ENCODE assay signal across 8 cellular contexts in the genomic region with DNA sequence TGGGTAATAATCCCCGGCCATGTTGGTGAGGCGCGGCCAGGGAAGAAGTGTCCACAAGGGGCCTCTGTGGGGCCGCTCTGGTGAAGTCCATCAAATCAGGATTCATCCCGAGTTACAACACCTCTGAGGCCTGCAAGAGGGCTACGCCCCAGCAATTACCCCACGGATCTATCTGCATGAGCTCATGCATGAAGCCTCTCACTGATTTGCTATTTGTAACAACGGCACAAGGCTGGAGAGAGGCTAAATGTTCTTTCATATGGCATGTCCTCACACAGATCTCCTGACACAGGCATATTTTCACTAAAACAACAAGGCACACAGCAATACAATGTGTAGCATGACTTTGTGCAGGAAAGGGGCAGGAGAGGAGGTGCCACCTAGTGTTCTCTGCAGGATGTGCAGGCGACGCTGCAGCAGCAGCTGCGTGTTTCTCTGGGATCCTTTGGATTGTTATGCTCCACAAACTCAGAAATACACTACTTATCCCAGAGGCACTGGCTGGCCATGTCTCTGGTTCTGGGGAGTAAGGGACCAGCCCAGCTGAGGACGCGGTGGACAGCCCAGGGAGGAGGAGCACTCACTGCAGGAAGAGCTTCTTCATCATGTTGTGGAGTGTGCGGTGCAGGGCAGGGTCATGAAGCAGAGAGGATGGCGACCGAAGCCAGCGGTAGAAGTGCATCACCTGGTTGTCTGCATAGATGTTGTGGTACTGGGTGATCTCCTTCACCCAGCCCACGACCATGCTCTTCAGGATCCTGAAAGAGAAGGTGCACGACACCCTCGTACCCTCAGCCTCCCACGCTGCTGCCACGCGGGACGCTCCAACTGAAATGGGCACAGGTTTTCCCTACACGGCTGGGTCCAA. TPM values are rescaled to one million over a fixed set of nuclear protein-coding genes. Genes with fewer than 3 reads are reported as not detected.
DNase-seq lines count a peak whose midpoint lies in the region; ATAC-seq and TF ChIP-seq lines count a peak whose summit lies in the region.

No MANE protein-coding gene starts in this region.

- no peaks in the 10 kb centered on the region for H3K27me3 Mint-ChIP-seq in effector memory CD8-positive, alpha-beta T cell

- H3K27ac ChIP-seq in suprapubic skin = no peak overlapping the region

- H3K27ac Mint-ChIP-seq in effector memory CD8-positive, alpha-beta T cell = no peak overlapping the region

- 74% methylated on average over 22 of the region's 25 CpGs for WGBS in suprapubic skin

- peak in 1 of 2 donors; percentile 58 for TF ChIP-seq CTCF in suprapubic skin (IDR thresholded peaks at IDR 0.05)

- TF ChIP-seq EP300 in suprapubic skin (IDR thresholded peaks at IDR 0.05) = no peak

- DNase-seq in NCI-H2196 (lab: John Stamatoyannopoulos, UW; ENCODE audit: unreplicated experiment) (peak; percentile 49), NCI-H2196 treated with DMSO at 0.1 percent for 48 hours (lab: John Stamatoyannopoulos, UW; ENCODE audit: unreplicated experiment) (no peak), NCI-H1694 treated with DMSO at 0.1 percent for 48 hours (lab: John Stamatoyannopoulos, UW) (peak; percentile 18), cerebellar cortex (ENCODE audit: low spot score) (peak; percentile 39), lung microvascular endothelial cell (ENCODE audit: low read depth in 2 of 2) (peak; percentile 58 to 83), suprapubic skin (ENCODE audit: low spot score in 2 of 2) (no peak)
- DNase-seq in effector memory CD8-positive, alpha-beta T cell = no peak
- no peak for DNase-seq in activated CD8-positive, alpha-beta memory T cell treated with anti-CD3 and anti-CD28 coated beads, Interleukin-2, amount 50 U/mL, for 4 hours

- no peaks in the 10 kb centered on the region for H3K9me3 Mint-ChIP-seq in effector memory CD8-positive, alpha-beta T cell

- ATAC-seq in effector memory CD8-positive, alpha-beta T cell (replicated peaks) = no peak

- no peak for TF ChIP-seq POLR2A in suprapubic skin (IDR thresholded peaks at IDR 0.05)

- H3K4me1 Mint-ChIP-seq in effector memory CD8-positive, alpha-beta T cell (ENCODE audit: low read depth in 2 of 2) = peaks cover 2 to 8% of the 10 kb centered on the region in 2 donors

- H3K4me1 ChIP-seq in suprapubic skin = peaks cover 2% of the 10 kb centered on the region

- H3K9me3 ChIP-seq in suprapubic skin = no peaks in the 10 kb centered on the region

- peaks cover 83% of the 10 kb centered on the region for H3K36me3 ChIP-seq in suprapubic skin

- no peak overlapping the region for H3K4me3 Mint-ChIP-seq in effector memory CD8-positive, alpha-beta T cell

- H3K27me3 ChIP-seq in suprapubic skin = no peaks in the 10 kb centered on the region

- peaks cover 4% of the 10 kb centered on the region for H3K36me3 Mint-ChIP-seq in effector memory CD8-positive, alpha-beta T cell (ENCODE audit: insufficient read depth)

- H3K4me3 ChIP-seq in suprapubic skin = no peak overlapping the region

RNA-seq across cellular contexts. Expression of a gene that starts 20.2 kb away (rescaled TPM):
- total RNA-seq in lung microvascular endothelial cell (not detected in 2 replicates), suprapubic skin (not detected)

RNA-seq across cellular contexts. Expression of a gene that starts 28.4 kb away (rescaled TPM):
- total RNA-seq in lung microvascular endothelial cell (1.3 and 2.2 TPM in 2 replicates), suprapubic skin (not detected)

RNA-seq across cellular contexts. Expression of a gene that starts 48.4 kb away (rescaled TPM):
- total RNA-seq in lung microvascular endothelial cell (16.1 and 27.4 TPM in 2 replicates), suprapubic skin (100 to 1,000 TPM in 1 of 4 donors, 10 to 100 TPM in 3; 34.1 to 130 (median 43.3) TPM)

RNA-seq across cellular contexts. Expression of a gene that starts 48.6 kb away (rescaled TPM):
- total RNA-seq in lung microvascular endothelial cell (21.4 and 38.7 TPM in 2 replicates), suprapubic skin (10 to 100 TPM in 3 of 4 donors, 1 to 10 TPM in 1; 10.0 to 30.0 (median 22.4) TPM)

Comparison
In these comparisons a context has a peak if more than half of its experiments do, and no peak if none do; other contexts are left out.
1. DNase-seq: peak in NCI-H2196 (single experiment), NCI-H1694 treated with DMSO at 0.1 percent for 48 hours (single experiment), cerebellar cortex (single experiment) and lung microvascular endothelial cell (2 of 2); none in NCI-H2196 treated with DMSO at 0.1 percent for 48 hours (single experiment), effector memory CD8-positive, alpha-beta T cell (0 of 3), activated CD8-positive, alpha-beta memory T cell treated with anti-CD3 and anti-CD28 coated beads, Interleukin-2, amount 50 U/mL, for 4 hours (single experiment) and suprapubic skin (0 of 2).